ENCODE assay signal across 29 cellular contexts in genomic region chrX:6707497-6707896, GRCh38.
"Had no signal": no experiment of that assay in that cellular context is flagged by ENCODE, and none has a peak within 500 bp of the region (broad histone marks: within the 10 kb centered on the region; RNA-seq: fewer than 3 reads in every experiment).

No MANE protein-coding gene starts in this region.

- DNase-seq: activated B cell treated with CpG ODN at 0.5 μM for 24 hours; activated CD4-positive, alpha-beta T cell treated with anti-CD3 and anti-CD28 coated beads for 1 hour; activated CD4-positive, alpha-beta T cell treated with anti-CD3 and anti-CD28 coated beads, Interleukin-2, amount 10 ng/mL, durations not matched to agents 24 days and 14 days; activated CD4-positive, alpha-beta T cell treated with anti-CD3 and anti-CD28 coated beads, Interleukin-2, amount 50 U/mL, for 48 hours; activated CD8-positive, alpha-beta memory T cell treated with anti-CD3 and anti-CD28 coated beads, Interleukin-2, amount 10 ng/mL, durations not matched to agents 7 days and 5 days; activated effector memory CD4-positive, alpha-beta T cell treated with anti-CD3 and anti-CD28 coated beads, Interleukin-2, amount 50 U/mL, for 16 hours; activated naive CD4-positive, alpha-beta T cell treated with Interleukin-2 at 50 U/mL for 16 hours; activated naive CD8-positive, alpha-beta T cell treated with anti-CD3 and anti-CD28 coated beads, Interleukin-2, amount 50 U/mL, for 24 hours; activated T-cell treated with anti-CD3 and anti-CD28 coated beads, Interleukin-2, amount 50 U/mL, for 24 hours; amniotic stem cell; body of pancreas; central memory CD4-positive, alpha-beta T cell; NCI-H1092; NCI-H1417; NCI-H1930; NCI-H2107; NCI-H2171 treated with DMSO at 0.1 percent for 48 hours; NCI-H345; NCI-H510A; NCI-H526 treated with DMSO at 0.1 percent for 48 hours; RPMI8226 had no signal

- H3K9ac ChIP-seq: KMS-11 had no signal

- ATAC-seq: activated CD8-positive, alpha-beta memory T cell treated with anti-CD3 and anti-CD28 coated beads, Interleukin-2, amount 10 ng/mL, durations not matched to agents 7 days and 5 days; activated naive CD4-positive, alpha-beta T cell treated with anti-CD3 and anti-CD28 coated beads, Interleukin-2, amount 50 U/mL, for 72 hours; activated naive CD8-positive, alpha-beta T cell treated with anti-CD3 and anti-CD28 coated beads, Interleukin-2, amount 50 U/mL, for 24 hours; body of pancreas; Panc1; Right ventricle myocardium inferior; SK-N-SH treated with all-trans-retinoic acid at 6 μM for 48 hours had no signal

- H3K4me1 Mint-ChIP-seq: activated B cell treated with CpG ODN at 0.5 μM for 24 hours; activated CD4-positive, alpha-beta T cell treated with anti-CD3 and anti-CD28 coated beads, Interleukin-2, amount 10 ng/mL, durations not matched to agents 24 days and 14 days; activated CD8-positive, alpha-beta memory T cell treated with anti-CD3 and anti-CD28 coated beads, Interleukin-2, amount 10 ng/mL, durations not matched to agents 7 days and 5 days; activated naive CD8-positive, alpha-beta T cell treated with anti-CD3 and anti-CD28 coated beads, Interleukin-2, amount 50 U/mL, for 24 hours had no signal

- H3K9me3 Mint-ChIP-seq: activated B cell treated with CpG ODN at 0.5 μM for 24 hours; activated CD4-positive, alpha-beta T cell treated with anti-CD3 and anti-CD28 coated beads, Interleukin-2, amount 10 ng/mL, durations not matched to agents 24 days and 14 days; activated naive CD4-positive, alpha-beta T cell treated with anti-CD3 and anti-CD28 coated beads, Interleukin-2, amount 50 U/mL, for 72 hours; activated naive CD8-positive, alpha-beta T cell treated with anti-CD3 and anti-CD28 coated beads, Interleukin-2, amount 50 U/mL, for 24 hours; activated T-cell treated with anti-CD3 and anti-CD28 coated beads, Interleukin-2, amount 50 U/mL, for 24 hours; activated T-helper 1 cell treated with anti-CD3 and anti-CD28 coated beads, Interleukin-12 subunit alpha, Interleukin-12 subunit beta, Interleukin-2, Interleukin-4 antibody, amounts not matched to agents 30 ng/mL and 10 ng/mL and 1 ng/mL, durations not matched to agents 14 hours and 24 hours and 36 hours; T-helper 1 cell treated with Interleukin-12 subunit alpha and Interleukin-12 subunit beta and Interleukin-4 antibody, amounts not matched to agents 30 μg/mL and 1 μg/mL, for 36 hours had no signal

- H3K4me1 ChIP-seq: ascending aorta, body of pancreas had no signal

- H3K36me3 ChIP-seq: ascending aorta had no signal

- H3K27ac Mint-ChIP-seq: activated B cell treated with CpG ODN at 0.5 μM for 24 hours; activated CD4-positive, alpha-beta T cell treated with anti-CD3 and anti-CD28 coated beads, Interleukin-2, amount 10 ng/mL, durations not matched to agents 24 days and 14 days; activated CD8-positive, alpha-beta memory T cell treated with anti-CD3 and anti-CD28 coated beads, Interleukin-2, amount 10 ng/mL, durations not matched to agents 7 days and 5 days; activated naive CD4-positive, alpha-beta T cell treated with anti-CD3 and anti-CD28 coated beads, Interleukin-2, amount 50 U/mL, for 72 hours; activated naive CD8-positive, alpha-beta T cell treated with anti-CD3 and anti-CD28 coated beads, Interleukin-2, amount 50 U/mL, for 24 hours; activated T-cell treated with anti-CD3 and anti-CD28 coated beads, Interleukin-2, amount 50 U/mL, for 24 hours; activated T-helper 1 cell treated with anti-CD3 and anti-CD28 coated beads, Interleukin-12 subunit alpha, Interleukin-12 subunit beta, Interleukin-2, Interleukin-4 antibody, amounts not matched to agents 30 ng/mL and 10 ng/mL and 1 ng/mL, durations not matched to agents 14 hours and 24 hours and 36 hours; T-helper 1 cell treated with Interleukin-12 subunit alpha and Interleukin-12 subunit beta and Interleukin-4 antibody, amounts not matched to agents 30 μg/mL and 1 μg/mL, for 36 hours had no signal

- H3K27ac ChIP-seq: ascending aorta, body of pancreas, KMS-11 had no signal

- H3K4me3 ChIP-seq: ascending aorta, body of pancreas had no signal

- H3K27me3 Mint-ChIP-seq: activated B cell treated with CpG ODN at 0.5 μM for 24 hours; activated CD4-positive, alpha-beta T cell treated with anti-CD3 and anti-CD28 coated beads, Interleukin-2, amount 10 ng/mL, durations not matched to agents 24 days and 14 days; activated CD8-positive, alpha-beta memory T cell treated with anti-CD3 and anti-CD28 coated beads, Interleukin-2, amount 10 ng/mL, durations not matched to agents 7 days and 5 days; activated naive CD8-positive, alpha-beta T cell treated with anti-CD3 and anti-CD28 coated beads, Interleukin-2, amount 50 U/mL, for 24 hours; activated T-cell treated with anti-CD3 and anti-CD28 coated beads, Interleukin-2, amount 50 U/mL, for 24 hours had no signal

- H3K36me3 Mint-ChIP-seq: activated CD8-positive, alpha-beta memory T cell treated with anti-CD3 and anti-CD28 coated beads, Interleukin-2, amount 10 ng/mL, durations not matched to agents 7 days and 5 days; activated naive CD4-positive, alpha-beta T cell treated with anti-CD3 and anti-CD28 coated beads, Interleukin-2, amount 50 U/mL, for 72 hours had no signal

- H3K4me2 ChIP-seq: KMS-11 had no signal

- H3K27me3 ChIP-seq: ascending aorta, body of pancreas had no signal

- H3K4me3 Mint-ChIP-seq: activated B cell treated with CpG ODN at 0.5 μM for 24 hours; activated CD4-positive, alpha-beta T cell treated with anti-CD3 and anti-CD28 coated beads, Interleukin-2, amount 10 ng/mL, durations not matched to agents 24 days and 14 days; activated CD8-positive, alpha-beta memory T cell treated with anti-CD3 and anti-CD28 coated beads, Interleukin-2, amount 10 ng/mL, durations not matched to agents 7 days and 5 days; activated naive CD8-positive, alpha-beta T cell treated with anti-CD3 and anti-CD28 coated beads, Interleukin-2, amount 50 U/mL, for 24 hours; activated T-cell treated with anti-CD3 and anti-CD28 coated beads, Interleukin-2, amount 50 U/mL, for 24 hours; activated T-helper 1 cell treated with anti-CD3 and anti-CD28 coated beads, Interleukin-12 subunit alpha, Interleukin-12 subunit beta, Interleukin-2, Interleukin-4 antibody, amounts not matched to agents 30 ng/mL and 10 ng/mL and 1 ng/mL, durations not matched to agents 14 hours and 24 hours and 36 hours; T-helper 1 cell treated with Interleukin-12 subunit alpha and Interleukin-12 subunit beta and Interleukin-4 antibody, amounts not matched to agents 30 μg/mL and 1 μg/mL, for 36 hours had no signal

- H3K9me3 ChIP-seq: ascending aorta, body of pancreas had no signal
